ENCODE assay signal across 1 cellular context in genomic region chr14:78088941-78089340, GRCh38.
TF ChIP-seq lines count a peak whose summit lies in the region.

No MANE protein-coding gene starts in this region.

TF ChIP-seq in GM12878, 131 proteins besides CTCF, POLR2A, EP300 and RAD21:
- TF ChIP-seq SKIL (IDR thresholded peaks at IDR 0.05; ENCODE audit: low read depth, poor library complexity, severe bottlenecking) (no peak), E4F1 (IDR thresholded peaks at IDR 0.05; ENCODE audit: borderline replicate concordance, partially characterized antibody) (no peak), ASH2L (IDR thresholded peaks at IDR 0.05; ENCODE audit: borderline replicate concordance, low read depth) (no peak), NR2F1 (conservative IDR thresholded peaks at IDR 0.05) (no peak), MTA3 (IDR thresholded peaks at IDR 0.05; ENCODE audit: borderline replicate concordance, low read length) (no peak), KDM1A (IDR thresholded peaks at IDR 0.05; ENCODE audit: borderline replicate concordance) (no peak), ZNF274 (IDR thresholded peaks at IDR 0.05; ENCODE audit: insufficient read depth, insufficient read length) (no peak), IRF5 (IDR thresholded peaks at IDR 0.05; ENCODE audit: borderline replicate concordance) (no peak), CREM (IDR thresholded peaks at IDR 0.05; ENCODE audit: low read depth) (no peak), POLR2AphosphoS2 (IDR thresholded peaks at IDR 0.05; ENCODE audit: low read depth, low read length) (no peak), ZNF687 (IDR thresholded peaks at IDR 0.05) (no peak), ZNF622 (IDR thresholded peaks at IDR 0.05) (no peak), ETV6 (conservative IDR thresholded peaks at IDR 0.05 in 1 of 2, IDR thresholded peaks at IDR 0.05 in 1 of 2; ENCODE audit: borderline replicate concordance in 1 of 2, low read depth in 1 of 2) (no peak), SRF (IDR thresholded peaks at IDR 0.05; ENCODE audit: low read depth in 2 of 2, low read length in 2 of 2) (no peak), ZNF24 (IDR thresholded peaks at IDR 0.05) (no peak)
